Comparison of ENCODE assay signal across 8 cellular contexts in genomic region chr2:109260886-109261700, GRCh38.
DNase-seq lines count a peak whose midpoint lies in the region; ATAC-seq and TF ChIP-seq lines count a peak whose summit lies in the region.

No MANE protein-coding gene starts in this region.

- H3K4me3 ChIP-seq in colonic mucosa (no peak overlapping the region), smooth muscle cell (no peak overlapping the region), esophagus squamous epithelium (no peak overlapping the region), vagina (no peak overlapping the region)

- H3K27me3 ChIP-seq in colonic mucosa, result no peaks in the 10 kb centered on the region
- no peaks in the 10 kb centered on the region for H3K27me3 ChIP-seq in smooth muscle cell (ENCODE audit: low read depth)
- no peaks in the 10 kb centered on the region for H3K27me3 ChIP-seq in esophagus squamous epithelium
- no peaks in the 10 kb centered on the region for H3K27me3 ChIP-seq in vagina

- TF ChIP-seq CTCF in colonic mucosa (IDR thresholded peaks at IDR 0.05) (no peak), smooth muscle cell (IDR thresholded peaks at IDR 0.05; ENCODE audit: borderline replicate concordance, insufficient read depth, poor library complexity, severe bottlenecking) (peak; percentile 14), esophagus squamous epithelium (IDR thresholded peaks at IDR 0.05) (peak in 3 of 6 experiments; percentile 6 to 37 (median 19)), vagina (IDR thresholded peaks at IDR 0.05) (no peak)

- no peak for DNase-seq in activated CD4-positive, alpha-beta T cell treated with anti-CD3 and anti-CD28 coated beads for 36 hours
- DNase-seq in activated CD4-positive, alpha-beta T cell treated with anti-CD3 and anti-CD28 coated beads for 4 hours, result no peak
- peak; percentile 88 to 96 for DNase-seq in NCI-H2081 (lab: John Stamatoyannopoulos, UW)
- DNase-seq in colonic mucosa, result peak; percentile 40
- DNase-seq in smooth muscle cell (lab: John Stamatoyannopoulos, UW; ENCODE audit: unreplicated experiment), result no peak
- no peak for DNase-seq in esophagus squamous epithelium (lab: John Stamatoyannopoulos, UW)
- DNase-seq in AG08395 (ENCODE audit: low spot score), result no peak
- no peak for DNase-seq in vagina (ENCODE audit: extremely low spot score in 2 of 2)

- CTCF ChIA-PET in activated CD4-positive, alpha-beta T cell treated with anti-CD3 and anti-CD28 coated beads for 36 hours (lab: Charles Lee), result no interaction called here

- POLR2A ChIA-PET in activated CD4-positive, alpha-beta T cell treated with anti-CD3 and anti-CD28 coated beads for 36 hours (lab: Charles Lee), result no interaction called here

- no peaks in the 10 kb centered on the region for H3K9me3 ChIP-seq in colonic mucosa
- H3K9me3 ChIP-seq in smooth muscle cell (replicated peaks; ENCODE audit: low read depth), result no peaks in the 10 kb centered on the region
- no peaks in the 10 kb centered on the region for H3K9me3 ChIP-seq in esophagus squamous epithelium
- no peaks in the 10 kb centered on the region for H3K9me3 ChIP-seq in vagina

- H3K79me2 ChIP-seq in smooth muscle cell (ENCODE audit: low read depth), result peaks cover 29% of the 10 kb centered on the region

- H3K27me3 Mint-ChIP-seq in activated CD4-positive, alpha-beta T cell treated with anti-CD3 and anti-CD28 coated beads for 36 hours, result no peaks in the 10 kb centered on the region

- no peaks in the 10 kb centered on the region for H3K4me1 ChIP-seq in colonic mucosa
- no peaks in the 10 kb centered on the region for H3K4me1 ChIP-seq in smooth muscle cell (ENCODE audit: low read depth)
- peaks cover 11 to 65% (median 21%) of the 10 kb centered on the region in 3 donors for H3K4me1 ChIP-seq in esophagus squamous epithelium
- H3K4me1 ChIP-seq in vagina, result peaks cover 52% of the 10 kb centered on the region

- peaks cover 88% of the 10 kb centered on the region for H4K20me1 ChIP-seq in smooth muscle cell (ENCODE audit: low read depth)

- H3K9ac ChIP-seq in colonic mucosa (ENCODE audit: low read depth in 2 of 2, low read length in 2 of 2) (no peak overlapping the region), smooth muscle cell (ENCODE audit: low read depth) (no peak overlapping the region)

- H3K4me3 Mint-ChIP-seq in activated CD4-positive, alpha-beta T cell treated with anti-CD3 and anti-CD28 coated beads for 36 hours, result no peak overlapping the region

- no peaks in the 10 kb centered on the region for H3K4me1 Mint-ChIP-seq in activated CD4-positive, alpha-beta T cell treated with anti-CD3 and anti-CD28 coated beads for 36 hours

- no peak overlapping the region for H3K27ac ChIP-seq in colonic mucosa
- H3K27ac ChIP-seq in smooth muscle cell (ENCODE audit: low read depth), result no peak overlapping the region
- no peak overlapping the region for H3K27ac ChIP-seq in esophagus squamous epithelium
- no peak overlapping the region for H3K27ac ChIP-seq in vagina

- H3K4me2 ChIP-seq in smooth muscle cell, result no peak overlapping the region

- ATAC-seq in activated CD4-positive, alpha-beta T cell treated with anti-CD3 and anti-CD28 coated beads for 36 hours, result peak; percentile 47

- H3K36me3 ChIP-seq in colonic mucosa, result no peaks in the 10 kb centered on the region
- no peaks in the 10 kb centered on the region for H3K36me3 ChIP-seq in smooth muscle cell (ENCODE audit: low read depth)
- no peaks in the 10 kb centered on the region for H3K36me3 ChIP-seq in esophagus squamous epithelium
- H3K36me3 ChIP-seq in vagina, result no peaks in the 10 kb centered on the region

- no peaks in the 10 kb centered on the region for H3F3A ChIP-seq in smooth muscle cell (ENCODE audit: low read depth)

- no peak overlapping the region for H2AFZ ChIP-seq in smooth muscle cell (ENCODE audit: low read depth)

- H3K36me3 Mint-ChIP-seq in activated CD4-positive, alpha-beta T cell treated with anti-CD3 and anti-CD28 coated beads for 36 hours (ENCODE audit: low read depth), result no peaks in the 10 kb centered on the region

- H3K27ac Mint-ChIP-seq in activated CD4-positive, alpha-beta T cell treated with anti-CD3 and anti-CD28 coated beads for 36 hours, result no peak overlapping the region

- no peaks in the 10 kb centered on the region for H3K9me3 Mint-ChIP-seq in activated CD4-positive, alpha-beta T cell treated with anti-CD3 and anti-CD28 coated beads for 36 hours (ENCODE audit: low read depth)

- 83% methylated on average over 8 of the region's 8 CpGs for WGBS in smooth muscle cell (ENCODE audit: low lambda C conversion rate)
- WGBS in esophagus squamous epithelium, 2 donors, result 42 to 69% methylated on average over 4 to 7 of the region's 8 CpGs

- intact Hi-C loops in activated CD4-positive, alpha-beta T cell treated with anti-CD3 and anti-CD28 coated beads for 36 hours (cut with DNase I, micrococcal nuclease), result no loop called here
- intact Hi-C loops in colonic mucosa (cut with DNase I), result no loop called here
- intact Hi-C loops in esophagus squamous epithelium (cut with DNase I), result no loop called here
- intact Hi-C loops in vagina (cut with DNase I), result no loop called here

- no peak for TF ChIP-seq POLR2A in esophagus squamous epithelium (IDR thresholded peaks at IDR 0.05)
- TF ChIP-seq POLR2A in vagina (IDR thresholded peaks at IDR 0.05), result no peak

Comparison
In these comparisons a context has a peak if more than half of its experiments do, and no peak if none do; other contexts are left out.
1. DNase-seq: peak in NCI-H2081 (2 of 2) and colonic mucosa (single experiment); none in activated CD4-positive, alpha-beta T cell treated with anti-CD3 and anti-CD28 coated beads for 36 hours (single experiment), activated CD4-positive, alpha-beta T cell treated with anti-CD3 and anti-CD28 coated beads for 4 hours (0 of 2), smooth muscle cell (single experiment), esophagus squamous epithelium (single experiment), AG08395 (single experiment) and vagina (0 of 2).